12 cellular contexts compared by ENCODE assay signal in genomic region chr18:10023853-10024638, GRCh38.
DNase-seq lines count a peak whose midpoint lies in the region; ATAC-seq lines count a peak whose summit lies in the region.
"Had no signal": no experiment of that assay in that cellular context is flagged by ENCODE, and none has a peak within 500 bp of the region (broad histone marks: within the 10 kb centered on the region; RNA-seq: fewer than 3 reads in every experiment).

No MANE protein-coding gene starts in this region.

- no peak for ATAC-seq in HG03139 (IDR thresholded peaks at IDR 0.05; ENCODE audit: unreplicated experiment)
- ATAC-seq in HG02571 (IDR thresholded peaks at IDR 0.05; ENCODE audit: unreplicated experiment): no peak
- ATAC-seq: HCT116 had no signal

- DNase-seq in SIG-M5 treated with dmso at 0.1 percent for 504 hours (lab: John Stamatoyannopoulos, UW; ENCODE audit: unreplicated experiment) (peak; percentile 38), SIG-M5 (lab: John Stamatoyannopoulos, UW) (no peak), NCI-H2196 treated with DMSO at 0.1 percent for 48 hours (lab: John Stamatoyannopoulos, UW; ENCODE audit: unreplicated experiment) (peak; percentile 96), left kidney (ENCODE audit: low read depth, low spot score) (peak; percentile 80), kidney tubule cell (ENCODE audit: low spot score) (no peak), retina (no peak)
- DNase-seq: activated effector memory CD4-positive, alpha-beta T cell treated with anti-CD3 and anti-CD28 coated beads, Interleukin-2, amount 50 U/mL, for 16 hours; esophagus squamous epithelium; Kasumi-1 had no signal

Comparison
In these comparisons a context has a peak if more than half of its experiments do, and no peak if none do; other contexts are left out.
1. DNase-seq: peak in SIG-M5 treated with dmso at 0.1 percent for 504 hours (single experiment), NCI-H2196 treated with DMSO at 0.1 percent for 48 hours (single experiment) and left kidney (single experiment); none in SIG-M5 (single experiment), kidney tubule cell (single experiment) and retina (single experiment).